ENCODE assay signal across 23 cellular contexts in the genomic region with DNA sequence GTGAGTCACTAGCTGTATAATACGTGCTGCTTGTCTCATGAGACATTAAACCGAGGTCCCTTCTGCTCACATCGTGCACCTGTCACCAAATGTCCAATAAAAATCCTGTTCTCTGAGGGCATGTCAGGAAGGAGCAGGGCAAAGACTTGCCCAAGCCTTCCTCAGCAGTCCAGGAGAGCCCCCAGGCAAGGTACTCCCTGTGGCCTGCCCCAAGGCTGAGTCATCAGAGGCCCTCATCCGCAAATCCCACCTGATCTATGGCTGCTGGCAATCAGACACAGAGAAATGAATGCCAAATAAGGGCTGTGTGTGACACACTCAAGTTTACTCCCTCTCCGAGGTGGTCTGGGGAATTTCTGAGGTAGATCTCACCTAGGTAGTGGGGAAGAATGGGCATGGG.
DNase-seq lines count a peak whose midpoint lies in the region; ATAC-seq lines count a peak whose summit lies in the region.
"Had no signal": no experiment of that assay in that cellular context is flagged by ENCODE, and none has a peak within 500 bp of the region (broad histone marks: within the 10 kb centered on the region; RNA-seq: fewer than 3 reads in every experiment).

No MANE protein-coding gene starts in this region.

- H3K4me3 ChIP-seq in SJCRH30: no peak overlapping the region
- H3K4me3 ChIP-seq: coronary artery, left lung, psoas muscle had no signal

- H3K9me3 Mint-ChIP-seq in activated T-cell treated with anti-CD3 and anti-CD28 coated beads, Interleukin-2, amount 50 U/mL, for 4 hours: peaks cover 6% of the 10 kb centered on the region
- H3K9me3 Mint-ChIP-seq: activated CD8-positive, alpha-beta T cell treated with anti-CD3 and anti-CD28 coated beads for 36 hours; stimulated activated effector memory CD8-positive, alpha-beta T cell treated with anti-CD3 and anti-CD28 coated beads, Interleukin-12 subunit alpha, Interleukin-12 subunit beta, amount 100 ng/mL, for 72 hours had no signal

- H3K27me3 ChIP-seq in SJCRH30: no peaks in the 10 kb centered on the region
- H3K27me3 ChIP-seq: left lung had no signal

- H3K36me3 Mint-ChIP-seq in activated T-cell treated with anti-CD3 and anti-CD28 coated beads, Interleukin-2, amount 50 U/mL, for 4 hours (ENCODE audit: insufficient read depth): no peaks in the 10 kb centered on the region
- H3K36me3 Mint-ChIP-seq: stimulated activated effector memory CD8-positive, alpha-beta T cell treated with anti-CD3 and anti-CD28 coated beads, Interleukin-12 subunit alpha, Interleukin-12 subunit beta, amount 100 ng/mL, for 72 hours had no signal

- peaks cover 12% of the 10 kb centered on the region for H3K27me3 Mint-ChIP-seq in activated T-cell treated with anti-CD3 and anti-CD28 coated beads, Interleukin-2, amount 50 U/mL, for 4 hours (ENCODE audit: low read depth)

- peaks cover 7% of the 10 kb centered on the region; the same call in 1 of the 2 replicates for H3K9me3 ChIP-seq in SJCRH30 (replicated peaks)
- H3K9me3 ChIP-seq: left lung, psoas muscle had no signal

- H3K4me3 Mint-ChIP-seq in activated T-cell treated with anti-CD3 and anti-CD28 coated beads, Interleukin-2, amount 50 U/mL, for 4 hours: no peak overlapping the region
- H3K4me3 Mint-ChIP-seq: activated CD8-positive, alpha-beta T cell treated with anti-CD3 and anti-CD28 coated beads for 36 hours; HFFc6; stimulated activated effector memory CD8-positive, alpha-beta T cell treated with anti-CD3 and anti-CD28 coated beads, Interleukin-12 subunit alpha, Interleukin-12 subunit beta, amount 100 ng/mL, for 72 hours had no signal

- no peaks in the 10 kb centered on the region for H3K36me3 ChIP-seq in SJCRH30
- H3K36me3 ChIP-seq: left lung had no signal

- intact Hi-C loops in posterior vena cava (cut with DNase I): no loop called here

- H3K4me1 Mint-ChIP-seq in activated T-cell treated with anti-CD3 and anti-CD28 coated beads, Interleukin-2, amount 50 U/mL, for 4 hours (ENCODE audit: low read depth): no peaks in the 10 kb centered on the region
- H3K4me1 Mint-ChIP-seq: stimulated activated effector memory CD8-positive, alpha-beta T cell treated with anti-CD3 and anti-CD28 coated beads, Interleukin-12 subunit alpha, Interleukin-12 subunit beta, amount 100 ng/mL, for 72 hours had no signal

- peak; percentile 54 for DNase-seq in Daoy (ENCODE audit: low read depth)
- DNase-seq in H4 (ENCODE audit: low spot score): peak; percentile 3
- DNase-seq in SJCRH30: peak; percentile 86 to 94
- peak; percentile 45 for DNase-seq in iPS-NIHi7 (ENCODE audit: extremely low spot score)
- DNase-seq in activated T-cell treated with anti-CD3 and anti-CD28 coated beads, Interleukin-2, amount 50 U/mL, for 48 hours: no peak
- DNase-seq in COLO829 (ENCODE audit: low spot score): no peak
- no peak for DNase-seq in posterior vena cava (ENCODE audit: low spot score)
- no peak for DNase-seq in activated T-cell treated with anti-CD3 and anti-CD28 coated beads, Interleukin-2, amount 50 U/mL, for 4 hours
- DNase-seq: activated CD8-positive, alpha-beta T cell treated with anti-CD3 and anti-CD28 coated beads for 36 hours; amniotic stem cell; C1 segment of cervical spinal cord; HFFc6; left lung; NCI-H1105 treated with DMSO at 0.1 percent for 48 hours; NCI-H2107; NCI-H526; psoas muscle; small intestine; stimulated activated CD4-positive, alpha-beta T cell treated with anti-CD3 and anti-CD28 coated beads, Interleukin-2, amount 100 ng/mL, for 24 hours; T-helper 9 cell had no signal

- H3K27ac ChIP-seq in SJCRH30: peak overlapping the region; percentile 80
- H3K27ac ChIP-seq: coronary artery, left lung, psoas muscle had no signal

- H3K4me1 ChIP-seq in SJCRH30: peaks cover 36% of the 10 kb centered on the region
- H3K4me1 ChIP-seq: left lung, psoas muscle had no signal

- ATAC-seq in activated T-cell treated with anti-CD3 and anti-CD28 coated beads, Interleukin-2, amount 50 U/mL, for 4 hours: no peak
- ATAC-seq: activated CD8-positive, alpha-beta T cell treated with anti-CD3 and anti-CD28 coated beads for 36 hours; HepG2; left lung; psoas muscle had no signal

Comparison
In these comparisons a context has a peak if more than half of its experiments do, and no peak if none do; other contexts are left out.
1. DNase-seq: peak in Daoy (single experiment), H4 (single experiment), SJCRH30 (2 of 2) and iPS-NIHi7 (single experiment); none in activated T-cell treated with anti-CD3 and anti-CD28 coated beads, Interleukin-2, amount 50 U/mL, for 48 hours (0 of 2), COLO829 (single experiment), posterior vena cava (single experiment) and activated T-cell treated with anti-CD3 and anti-CD28 coated beads, Interleukin-2, amount 50 U/mL, for 4 hours (single experiment).